1 cellular context compared by ENCODE assay signal in the genomic region with DNA sequence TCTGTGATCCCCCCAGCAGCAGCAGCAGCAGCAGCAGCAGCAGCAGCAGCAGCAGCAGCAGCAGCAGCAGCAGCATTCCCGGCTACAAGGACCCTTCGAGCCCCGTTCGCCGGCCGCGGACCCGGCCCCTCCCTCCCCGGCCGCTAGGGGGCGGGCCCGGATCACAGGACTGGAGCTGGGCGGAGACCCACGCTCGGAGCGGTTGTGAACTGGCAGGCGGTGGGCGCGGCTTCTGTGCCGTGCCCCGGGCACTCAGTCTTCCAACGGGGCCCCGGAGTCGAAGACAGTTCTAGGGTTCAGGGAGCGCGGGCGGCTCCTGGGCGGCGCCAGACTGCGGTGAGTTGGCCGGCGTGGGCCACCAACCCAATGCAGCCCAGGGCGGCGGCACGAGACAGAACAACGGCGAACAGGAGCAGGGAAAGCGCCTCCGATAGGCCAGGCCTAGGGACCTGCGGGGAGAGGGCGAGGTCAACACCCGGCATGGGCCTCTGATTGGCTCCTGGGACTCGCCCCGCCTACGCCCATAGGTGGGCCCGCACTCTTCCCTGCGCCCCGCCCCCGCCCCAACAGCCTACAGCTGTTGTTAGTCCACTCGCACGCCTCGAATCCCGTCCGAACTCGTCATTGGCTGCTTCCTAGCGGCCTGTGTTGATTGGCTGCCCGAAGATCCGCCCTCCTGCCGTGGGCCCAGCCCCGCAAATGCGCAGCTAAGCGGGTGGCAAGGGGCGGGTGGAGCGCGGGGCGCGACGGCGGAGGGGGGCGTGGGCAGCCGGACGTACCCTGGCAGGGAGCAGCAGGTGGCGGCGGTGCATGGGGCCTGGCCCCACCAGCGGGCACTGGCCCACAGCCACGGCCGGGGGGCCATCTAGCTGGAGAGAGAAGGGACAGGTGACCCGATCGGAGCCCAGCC.
TF ChIP-seq lines count a peak whose summit lies in the region.

No MANE protein-coding gene starts in this region.

TF ChIP-seq in HEK293, 187 proteins besides CTCF, POLR2A, EP300 and RAD21 (continued from another document and continues in another):
- TF ChIP-seq GLI2 (tag by site-specific recombination; IDR thresholded peaks at IDR 0.05; ENCODE audit: borderline replicate concordance, low read depth), result no peak
- TF ChIP-seq ZNF837 (tag by site-specific recombination; IDR thresholded peaks at IDR 0.05), result no peak
- no peak for TF ChIP-seq YY1 (tag by site-specific recombination; IDR thresholded peaks at IDR 0.05)
- peak; percentile 80 for TF ChIP-seq ZNF335 (tag by site-specific recombination; conservative IDR thresholded peaks at IDR 0.05)
- TF ChIP-seq, protein P1, sequence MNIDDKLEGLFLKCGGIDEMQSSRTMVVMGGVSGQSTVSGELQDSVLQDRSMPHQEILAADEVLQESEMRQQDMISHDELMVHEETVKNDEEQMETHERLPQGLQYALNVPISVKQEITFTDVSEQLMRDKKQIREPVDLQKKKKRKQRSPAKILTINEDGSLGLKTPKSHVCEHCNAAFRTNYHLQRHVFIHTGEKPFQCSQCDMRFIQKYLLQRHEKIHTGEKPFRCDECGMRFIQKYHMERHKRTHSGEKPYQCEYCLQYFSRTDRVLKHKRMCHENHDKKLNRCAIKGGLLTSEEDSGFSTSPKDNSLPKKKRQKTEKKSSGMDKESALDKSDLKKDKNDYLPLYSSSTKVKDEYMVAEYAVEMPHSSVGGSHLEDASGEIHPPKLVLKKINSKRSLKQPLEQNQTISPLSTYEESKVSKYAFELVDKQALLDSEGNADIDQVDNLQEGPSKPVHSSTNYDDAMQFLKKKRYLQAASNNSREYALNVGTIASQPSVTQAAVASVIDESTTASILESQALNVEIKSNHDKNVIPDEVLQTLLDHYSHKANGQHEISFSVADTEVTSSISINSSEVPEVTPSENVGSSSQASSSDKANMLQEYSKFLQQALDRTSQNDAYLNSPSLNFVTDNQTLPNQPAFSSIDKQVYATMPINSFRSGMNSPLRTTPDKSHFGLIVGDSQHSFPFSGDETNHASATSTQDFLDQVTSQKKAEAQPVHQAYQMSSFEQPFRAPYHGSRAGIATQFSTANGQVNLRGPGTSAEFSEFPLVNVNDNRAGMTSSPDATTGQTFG (tag by site-specific recombination; IDR thresholded peaks at IDR 0.05; ENCODE audit: borderline replicate concordance), result no peak
- TF ChIP-seq ZNF138 (tag by site-specific recombination; IDR thresholded peaks at IDR 0.05; ENCODE audit: borderline replicate concordance), result no peak
- peak; percentile 97 for TF ChIP-seq GLIS1 (tag by site-specific recombination; IDR thresholded peaks at IDR 0.05)
- no peak for TF ChIP-seq ZNF664 (tag by site-specific recombination; IDR thresholded peaks at IDR 0.05)
- no peak for TF ChIP-seq ZNF558 (tag by site-specific recombination; IDR thresholded peaks at IDR 0.05)
- TF ChIP-seq, protein P2, sequence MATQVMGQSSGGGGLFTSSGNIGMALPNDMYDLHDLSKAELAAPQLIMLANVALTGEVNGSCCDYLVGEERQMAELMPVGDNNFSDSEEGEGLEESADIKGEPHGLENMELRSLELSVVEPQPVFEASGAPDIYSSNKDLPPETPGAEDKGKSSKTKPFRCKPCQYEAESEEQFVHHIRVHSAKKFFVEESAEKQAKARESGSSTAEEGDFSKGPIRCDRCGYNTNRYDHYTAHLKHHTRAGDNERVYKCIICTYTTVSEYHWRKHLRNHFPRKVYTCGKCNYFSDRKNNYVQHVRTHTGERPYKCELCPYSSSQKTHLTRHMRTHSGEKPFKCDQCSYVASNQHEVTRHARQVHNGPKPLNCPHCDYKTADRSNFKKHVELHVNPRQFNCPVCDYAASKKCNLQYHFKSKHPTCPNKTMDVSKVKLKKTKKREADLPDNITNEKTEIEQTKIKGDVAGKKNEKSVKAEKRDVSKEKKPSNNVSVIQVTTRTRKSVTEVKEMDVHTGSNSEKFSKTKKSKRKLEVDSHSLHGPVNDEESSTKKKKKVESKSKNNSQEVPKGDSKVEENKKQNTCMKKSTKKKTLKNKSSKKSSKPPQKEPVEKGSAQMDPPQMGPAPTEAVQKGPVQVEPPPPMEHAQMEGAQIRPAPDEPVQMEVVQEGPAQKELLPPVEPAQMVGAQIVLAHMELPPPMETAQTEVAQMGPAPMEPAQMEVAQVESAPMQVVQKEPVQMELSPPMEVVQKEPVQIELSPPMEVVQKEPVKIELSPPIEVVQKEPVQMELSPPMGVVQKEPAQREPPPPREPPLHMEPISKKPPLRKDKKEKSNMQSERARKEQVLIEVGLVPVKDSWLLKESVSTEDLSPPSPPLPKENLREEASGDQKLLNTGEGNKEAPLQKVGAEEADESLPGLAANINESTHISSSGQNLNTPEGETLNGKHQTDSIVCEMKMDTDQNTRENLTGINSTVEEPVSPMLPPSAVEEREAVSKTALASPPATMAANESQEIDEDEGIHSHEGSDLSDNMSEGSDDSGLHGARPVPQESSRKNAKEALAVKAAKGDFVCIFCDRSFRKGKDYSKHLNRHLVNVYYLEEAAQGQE (tag by site-specific recombination; IDR thresholded peaks at IDR 0.05), result 0 out of 2 replicates have a peak, but pooled peaks have one; percentile 27
- TF ChIP-seq ZNF549 (tag by site-specific recombination; IDR thresholded peaks at IDR 0.05), result no peak
- TF ChIP-seq KLF10 (tag by site-specific recombination; IDR thresholded peaks at IDR 0.05), result peak; percentile 99
- TF ChIP-seq REPIN1 (tag by site-specific recombination; IDR thresholded peaks at IDR 0.05; ENCODE audit: low read depth), result no peak
- TF ChIP-seq GLIS2 (tag by site-specific recombination; IDR thresholded peaks at IDR 0.05), result peak; percentile 93
- TF ChIP-seq, protein P3, sequence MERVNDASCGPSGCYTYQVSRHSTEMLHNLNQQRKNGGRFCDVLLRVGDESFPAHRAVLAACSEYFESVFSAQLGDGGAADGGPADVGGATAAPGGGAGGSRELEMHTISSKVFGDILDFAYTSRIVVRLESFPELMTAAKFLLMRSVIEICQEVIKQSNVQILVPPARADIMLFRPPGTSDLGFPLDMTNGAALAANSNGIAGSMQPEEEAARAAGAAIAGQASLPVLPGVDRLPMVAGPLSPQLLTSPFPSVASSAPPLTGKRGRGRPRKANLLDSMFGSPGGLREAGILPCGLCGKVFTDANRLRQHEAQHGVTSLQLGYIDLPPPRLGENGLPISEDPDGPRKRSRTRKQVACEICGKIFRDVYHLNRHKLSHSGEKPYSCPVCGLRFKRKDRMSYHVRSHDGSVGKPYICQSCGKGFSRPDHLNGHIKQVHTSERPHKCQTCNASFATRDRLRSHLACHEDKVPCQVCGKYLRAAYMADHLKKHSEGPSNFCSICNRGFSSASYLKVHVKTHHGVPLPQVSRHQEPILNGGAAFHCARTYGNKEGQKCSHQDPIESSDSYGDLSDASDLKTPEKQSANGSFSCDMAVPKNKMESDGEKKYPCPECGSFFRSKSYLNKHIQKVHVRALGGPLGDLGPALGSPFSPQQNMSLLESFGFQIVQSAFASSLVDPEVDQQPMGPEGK (tag by site-specific recombination; IDR thresholded peaks at IDR 0.05), result peak; percentile 79
- TF ChIP-seq ZNF548 (tag by site-specific recombination; IDR thresholded peaks at IDR 0.05), result no peak
- no peak for TF ChIP-seq ZNF658 (tag by site-specific recombination; IDR thresholded peaks at IDR 0.05)
- TF ChIP-seq ZNF341 (tag by site-specific recombination; IDR thresholded peaks at IDR 0.05; ENCODE audit: low read depth), result peak; percentile 95
- TF ChIP-seq HOXA7 (CRISPR knock-in tag; IDR thresholded peaks at IDR 0.05; ENCODE audit: borderline replicate concordance), result no peak
- TF ChIP-seq ZNF433 (tag by site-specific recombination; IDR thresholded peaks at IDR 0.05; ENCODE audit: low read depth), result no peak
- no peak for TF ChIP-seq ZNF391 (tag by site-specific recombination; IDR thresholded peaks at IDR 0.05; ENCODE audit: borderline replicate concordance, low read depth)
- TF ChIP-seq ZNF561 (tag by site-specific recombination; IDR thresholded peaks at IDR 0.05; ENCODE audit: borderline replicate concordance), result peak; percentile 14; the same call in 1 of the 2 replicates
- no peak; the same call in 1 of the 2 replicates for TF ChIP-seq ZNF24 (tag by site-specific recombination; IDR thresholded peaks at IDR 0.05)
- TF ChIP-seq MZF1 (tag by site-specific recombination; IDR thresholded peaks at IDR 0.05; ENCODE audit: borderline replicate concordance), result no peak
- TF ChIP-seq ZNF214 (tag by site-specific recombination; IDR thresholded peaks at IDR 0.05; ENCODE audit: borderline replicate concordance), result no peak
- TF ChIP-seq TCF7L2 (IDR thresholded peaks at IDR 0.05; ENCODE audit: borderline replicate concordance, low read depth, low read length), result no peak
- TF ChIP-seq, protein P4, sequence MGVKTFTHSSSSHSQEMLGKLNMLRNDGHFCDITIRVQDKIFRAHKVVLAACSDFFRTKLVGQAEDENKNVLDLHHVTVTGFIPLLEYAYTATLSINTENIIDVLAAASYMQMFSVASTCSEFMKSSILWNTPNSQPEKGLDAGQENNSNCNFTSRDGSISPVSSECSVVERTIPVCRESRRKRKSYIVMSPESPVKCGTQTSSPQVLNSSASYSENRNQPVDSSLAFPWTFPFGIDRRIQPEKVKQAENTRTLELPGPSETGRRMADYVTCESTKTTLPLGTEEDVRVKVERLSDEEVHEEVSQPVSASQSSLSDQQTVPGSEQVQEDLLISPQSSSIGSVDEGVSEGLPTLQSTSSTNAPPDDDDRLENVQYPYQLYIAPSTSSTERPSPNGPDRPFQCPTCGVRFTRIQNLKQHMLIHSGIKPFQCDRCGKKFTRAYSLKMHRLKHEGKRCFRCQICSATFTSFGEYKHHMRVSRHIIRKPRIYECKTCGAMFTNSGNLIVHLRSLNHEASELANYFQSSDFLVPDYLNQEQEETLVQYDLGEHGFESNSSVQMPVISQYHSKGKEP (tag by site-specific recombination; IDR thresholded peaks at IDR 0.05), result 0 out of 2 replicates have a peak, but pooled peaks have one; percentile 53
- TF ChIP-seq ZNF530 (tag by site-specific recombination; IDR thresholded peaks at IDR 0.05; ENCODE audit: low read depth), result no peak
- peak; percentile 85 for TF ChIP-seq ZBTB8A (tag by site-specific recombination; IDR thresholded peaks at IDR 0.05)
- peak; percentile 98 for TF ChIP-seq SP2 (tag by site-specific recombination; IDR thresholded peaks at IDR 0.05)
- TF ChIP-seq RBAK (tag by site-specific recombination; IDR thresholded peaks at IDR 0.05), result no peak
- TF ChIP-seq ZNF211 (tag by site-specific recombination; IDR thresholded peaks at IDR 0.05; ENCODE audit: low read depth), result no peak
- TF ChIP-seq, protein P5, sequence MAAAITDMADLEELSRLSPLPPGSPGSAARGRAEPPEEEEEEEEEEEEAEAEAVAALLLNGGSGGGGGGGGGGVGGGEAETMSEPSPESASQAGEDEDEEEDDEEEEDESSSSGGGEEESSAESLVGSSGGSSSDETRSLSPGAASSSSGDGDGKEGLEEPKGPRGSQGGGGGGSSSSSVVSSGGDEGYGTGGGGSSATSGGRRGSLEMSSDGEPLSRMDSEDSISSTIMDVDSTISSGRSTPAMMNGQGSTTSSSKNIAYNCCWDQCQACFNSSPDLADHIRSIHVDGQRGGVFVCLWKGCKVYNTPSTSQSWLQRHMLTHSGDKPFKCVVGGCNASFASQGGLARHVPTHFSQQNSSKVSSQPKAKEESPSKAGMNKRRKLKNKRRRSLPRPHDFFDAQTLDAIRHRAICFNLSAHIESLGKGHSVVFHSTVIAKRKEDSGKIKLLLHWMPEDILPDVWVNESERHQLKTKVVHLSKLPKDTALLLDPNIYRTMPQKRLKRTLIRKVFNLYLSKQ (tag by site-specific recombination; IDR thresholded peaks at IDR 0.05; ENCODE audit: borderline replicate concordance), result no peak
- no peak; the same call in none of the 2 replicates for TF ChIP-seq ZNF501 (tag by site-specific recombination; IDR thresholded peaks at IDR 0.05)
- TF ChIP-seq ZNF521 (tag by site-specific recombination; IDR thresholded peaks at IDR 0.05), result no peak
- TF ChIP-seq KLF16 (tag by site-specific recombination; IDR thresholded peaks at IDR 0.05), result peak; percentile 49
- TF ChIP-seq ZNF76 (tag by site-specific recombination; IDR thresholded peaks at IDR 0.05; ENCODE audit: borderline replicate concordance, low read depth), result no peak
- TF ChIP-seq ZNF571 (tag by site-specific recombination; IDR thresholded peaks at IDR 0.05), result no peak
- TF ChIP-seq SP3 (tag by site-specific recombination; IDR thresholded peaks at IDR 0.05), result peak; percentile 97
- TF ChIP-seq ZSCAN23 (tag by site-specific recombination; IDR thresholded peaks at IDR 0.05), result no peak
- TF ChIP-seq ZNF423 (tag by site-specific recombination; IDR thresholded peaks at IDR 0.05), result no peak
- no peak for TF ChIP-seq ZNF19 (tag by site-specific recombination; IDR thresholded peaks at IDR 0.05; ENCODE audit: low read depth)
- TF ChIP-seq ZNF404 (tag by site-specific recombination; IDR thresholded peaks at IDR 0.05), result no peak
- no peak; the same call in 1 of the 2 replicates for TF ChIP-seq SCRT1 (tag by site-specific recombination; IDR thresholded peaks at IDR 0.05; ENCODE audit: borderline replicate concordance)
- TF ChIP-seq BCL11B (tag by site-specific recombination; IDR thresholded peaks at IDR 0.05; ENCODE audit: low read depth), result peak; percentile 14; the same call in 1 of the 2 replicates
- no peak for TF ChIP-seq ZBTB21 (tag by site-specific recombination; IDR thresholded peaks at IDR 0.05)
- peak; percentile 95 for TF ChIP-seq ZIC2 (tag by site-specific recombination; IDR thresholded peaks at IDR 0.05)
- TF ChIP-seq, protein P6, sequence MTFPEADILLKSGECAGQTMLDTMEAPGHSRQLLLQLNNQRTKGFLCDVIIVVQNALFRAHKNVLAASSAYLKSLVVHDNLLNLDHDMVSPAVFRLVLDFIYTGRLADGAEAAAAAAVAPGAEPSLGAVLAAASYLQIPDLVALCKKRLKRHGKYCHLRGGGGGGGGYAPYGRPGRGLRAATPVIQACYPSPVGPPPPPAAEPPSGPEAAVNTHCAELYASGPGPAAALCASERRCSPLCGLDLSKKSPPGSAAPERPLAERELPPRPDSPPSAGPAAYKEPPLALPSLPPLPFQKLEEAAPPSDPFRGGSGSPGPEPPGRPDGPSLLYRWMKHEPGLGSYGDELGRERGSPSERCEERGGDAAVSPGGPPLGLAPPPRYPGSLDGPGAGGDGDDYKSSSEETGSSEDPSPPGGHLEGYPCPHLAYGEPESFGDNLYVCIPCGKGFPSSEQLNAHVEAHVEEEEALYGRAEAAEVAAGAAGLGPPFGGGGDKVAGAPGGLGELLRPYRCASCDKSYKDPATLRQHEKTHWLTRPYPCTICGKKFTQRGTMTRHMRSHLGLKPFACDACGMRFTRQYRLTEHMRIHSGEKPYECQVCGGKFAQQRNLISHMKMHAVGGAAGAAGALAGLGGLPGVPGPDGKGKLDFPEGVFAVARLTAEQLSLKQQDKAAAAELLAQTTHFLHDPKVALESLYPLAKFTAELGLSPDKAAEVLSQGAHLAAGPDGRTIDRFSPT (tag by site-specific recombination; IDR thresholded peaks at IDR 0.05), result peak; percentile 80
- TF ChIP-seq, protein P7, sequence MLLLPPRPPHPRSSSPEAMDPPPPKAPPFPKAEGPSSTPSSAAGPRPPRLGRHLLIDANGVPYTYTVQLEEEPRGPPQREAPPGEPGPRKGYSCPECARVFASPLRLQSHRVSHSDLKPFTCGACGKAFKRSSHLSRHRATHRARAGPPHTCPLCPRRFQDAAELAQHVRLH (tag by site-specific recombination; IDR thresholded peaks at IDR 0.05), result no peak; the same call in 1 of the 2 replicates
- TF ChIP-seq ZNF239 (tag by site-specific recombination; IDR thresholded peaks at IDR 0.05), result no peak
- no peak for TF ChIP-seq ZSCAN16 (tag by site-specific recombination; IDR thresholded peaks at IDR 0.05)
- TF ChIP-seq ZNF626 (tag by site-specific recombination; IDR thresholded peaks at IDR 0.05), result no peak
- TF ChIP-seq ZNF621 (tag by site-specific recombination; IDR thresholded peaks at IDR 0.05), result no peak
- peak; percentile 34; the same call in 1 of the 2 replicates for TF ChIP-seq IKZF3 (tag by site-specific recombination; IDR thresholded peaks at IDR 0.05)
